Comparison of ENCODE assay signal across 18 cellular contexts in the genomic region with DNA sequence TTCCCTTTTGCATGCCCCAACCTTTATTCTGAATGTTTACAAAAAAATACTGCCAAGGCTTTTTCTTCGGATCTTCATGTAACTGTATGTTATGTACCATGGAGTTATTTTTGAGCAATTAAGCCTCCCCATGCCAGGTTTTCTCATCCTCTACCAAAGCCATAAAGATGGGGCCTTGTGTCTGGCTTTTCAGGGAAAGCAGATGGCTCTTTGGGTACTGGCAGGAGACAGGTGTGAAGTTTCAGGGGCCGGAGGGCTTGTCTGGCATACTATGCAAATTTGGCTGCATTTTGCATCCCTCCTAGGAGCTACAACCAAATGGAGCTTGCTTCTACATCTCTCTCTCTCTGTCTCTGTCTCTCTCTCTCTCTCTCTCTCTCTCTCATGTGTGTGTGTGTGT. TPM values are rescaled to one million over a fixed set of nuclear protein-coding genes. Genes with fewer than 3 reads are reported as not detected.
DNase-seq lines count a peak whose midpoint lies in the region; ATAC-seq and TF ChIP-seq lines count a peak whose summit lies in the region.
"Had no signal": no experiment of that assay in that cellular context is flagged by ENCODE, and none has a peak within 500 bp of the region (broad histone marks: within the 10 kb centered on the region; RNA-seq: fewer than 3 reads in every experiment).

No MANE protein-coding gene starts in this region.

- intact Hi-C loops in colonic mucosa (cut with DNase I), result no loop called here

- no peak overlapping the region for H3K27ac Mint-ChIP-seq in GM23338
- no peak overlapping the region for H3K27ac Mint-ChIP-seq in neural progenitor cell
- H3K27ac Mint-ChIP-seq: B cell; CD8-positive, alpha-beta memory T cell had no signal

- no peaks in the 10 kb centered on the region for H3K27me3 ChIP-seq in GM23338 (ENCODE audit: insufficient read depth)
- no peaks in the 10 kb centered on the region for H3K27me3 ChIP-seq in neural progenitor cell
- H3K27me3 ChIP-seq in smooth muscle cell (ENCODE audit: low read depth), result no peaks in the 10 kb centered on the region
- H3K27me3 ChIP-seq in colonic mucosa, result no peaks in the 10 kb centered on the region

- no peaks in the 10 kb centered on the region for H4K20me1 ChIP-seq in GM23338 (replicated peaks; ENCODE audit: insufficient read depth)
- no peaks in the 10 kb centered on the region for H4K20me1 ChIP-seq in neural progenitor cell (ENCODE audit: low read depth)
- H4K20me1 ChIP-seq in smooth muscle cell (ENCODE audit: low read depth), result no peaks in the 10 kb centered on the region

- H3K4me1 Mint-ChIP-seq in GM23338 (peaks cover 36% of the 10 kb centered on the region), neural progenitor cell (peaks cover 44% of the 10 kb centered on the region)
- H3K4me1 Mint-ChIP-seq: B cell; CD8-positive, alpha-beta memory T cell had no signal

- no peak; the same call in 2 of the 3 replicates for ATAC-seq in GM23338
- ATAC-seq: HepG2 had no signal

- H3K4me3 ChIP-seq in GM23338 (no peak overlapping the region), neural progenitor cell (no peak overlapping the region), smooth muscle cell (no peak overlapping the region), colonic mucosa (no peak overlapping the region)
- H3K4me3 ChIP-seq: SJSA1 had no signal

- H3K79me2 ChIP-seq in GM23338 (replicated peaks; ENCODE audit: insufficient read depth) (no peaks in the 10 kb centered on the region), neural progenitor cell (ENCODE audit: low read depth) (no peaks in the 10 kb centered on the region), smooth muscle cell (ENCODE audit: low read depth) (no peaks in the 10 kb centered on the region)

- H3K4me3 Mint-ChIP-seq in GM23338, result no peak overlapping the region
- no peak overlapping the region for H3K4me3 Mint-ChIP-seq in neural progenitor cell
- H3K4me3 Mint-ChIP-seq: B cell; CD8-positive, alpha-beta memory T cell had no signal

- peaks cover 14% of the 10 kb centered on the region; the same call in 1 of the 2 replicates for H3K4me1 ChIP-seq in GM23338 (ENCODE audit: insufficient read depth)
- peaks cover 46% of the 10 kb centered on the region for H3K4me1 ChIP-seq in neural progenitor cell
- H3K4me1 ChIP-seq in smooth muscle cell (ENCODE audit: low read depth), result peaks cover 27% of the 10 kb centered on the region
- no peaks in the 10 kb centered on the region for H3K4me1 ChIP-seq in colonic mucosa
- H3K4me1 ChIP-seq: SJSA1 had no signal

- H3K9me2 ChIP-seq in GM23338 (ENCODE audit: insufficient read depth), result peaks cover 5% of the 10 kb centered on the region; the same call in 1 of the 2 replicates

- H3K27ac ChIP-seq in GM23338 (ENCODE audit: low read depth) (no peak overlapping the region), neural progenitor cell (no peak overlapping the region), smooth muscle cell (ENCODE audit: low read depth) (no peak overlapping the region), colonic mucosa (no peak overlapping the region)
- H3K27ac ChIP-seq: KMS-11, RWPE1, SJSA1 had no signal

- WGBS in smooth muscle cell (ENCODE audit: low lambda C conversion rate), result 91% methylated on average over 2 of the region's 2 CpGs

- no peak for TF ChIP-seq CTCF in GM23338 (conservative IDR thresholded peaks at IDR 0.05; ENCODE audit: low read depth in 2 of 2)
- no peak for TF ChIP-seq CTCF in neural progenitor cell (IDR thresholded peaks at IDR 0.05)
- TF ChIP-seq CTCF in smooth muscle cell (IDR thresholded peaks at IDR 0.05; ENCODE audit: borderline replicate concordance, insufficient read depth, poor library complexity, severe bottlenecking), result no peak
- TF ChIP-seq CTCF in colonic mucosa (IDR thresholded peaks at IDR 0.05), result no peak

- H3K9me3 ChIP-seq in neural progenitor cell (ENCODE audit: low read depth) (no peaks in the 10 kb centered on the region), smooth muscle cell (replicated peaks; ENCODE audit: low read depth) (no peaks in the 10 kb centered on the region), colonic mucosa (no peaks in the 10 kb centered on the region)
- H3K9me3 ChIP-seq: SJSA1 had no signal

- H3K27me3 Mint-ChIP-seq in GM23338 (ENCODE audit: insufficient read depth, low read depth, poor library complexity) (peaks cover 8% of the 10 kb centered on the region), neural progenitor cell (ENCODE audit: insufficient read depth, low read depth) (no peaks in the 10 kb centered on the region)

- no peak overlapping the region for H3K9ac ChIP-seq in neural progenitor cell
- no peak overlapping the region for H3K9ac ChIP-seq in smooth muscle cell (ENCODE audit: low read depth)
- H3K9ac ChIP-seq in colonic mucosa (ENCODE audit: low read depth in 2 of 2, low read length in 2 of 2), result no peak overlapping the region
- H3K9ac ChIP-seq: KMS-11 had no signal

- H2AFZ ChIP-seq in GM23338 (no peak overlapping the region; the same call in 1 of the 2 replicates), neural progenitor cell (replicated peaks) (no peak overlapping the region), smooth muscle cell (ENCODE audit: low read depth) (no peak overlapping the region)

- H3K36me3 Mint-ChIP-seq in GM23338 (ENCODE audit: low read depth) (no peaks in the 10 kb centered on the region), neural progenitor cell (no peaks in the 10 kb centered on the region)
- H3K36me3 Mint-ChIP-seq: CD8-positive, alpha-beta memory T cell had no signal

- H3F3A ChIP-seq in GM23338 (replicated peaks; ENCODE audit: low read depth) (no peaks in the 10 kb centered on the region), neural progenitor cell (ENCODE audit: low read depth) (peaks cover 29% of the 10 kb centered on the region), smooth muscle cell (ENCODE audit: low read depth) (peaks cover 10% of the 10 kb centered on the region)

- no peaks in the 10 kb centered on the region for H3K36me3 ChIP-seq in GM23338 (ENCODE audit: insufficient read depth)
- no peaks in the 10 kb centered on the region for H3K36me3 ChIP-seq in neural progenitor cell
- no peaks in the 10 kb centered on the region for H3K36me3 ChIP-seq in smooth muscle cell (ENCODE audit: low read depth)
- H3K36me3 ChIP-seq in colonic mucosa, result no peaks in the 10 kb centered on the region
- H3K36me3 ChIP-seq: SJSA1 had no signal

- H3K4me2 ChIP-seq in GM23338 (peak overlapping the region; percentile 20), neural progenitor cell (peak overlapping the region; percentile 61), smooth muscle cell (no peak overlapping the region)
- H3K4me2 ChIP-seq: KMS-11 had no signal

- no peaks in the 10 kb centered on the region for H3K9me3 Mint-ChIP-seq in GM23338
- H3K9me3 Mint-ChIP-seq in neural progenitor cell, result no peaks in the 10 kb centered on the region
- H3K9me3 Mint-ChIP-seq: CD8-positive, alpha-beta memory T cell had no signal

- no peak for DNase-seq in GM23338 (ENCODE audit: low spot score)
- peak; percentile 58 for DNase-seq in NCI-H2171 (lab: John Stamatoyannopoulos, UW)
- DNase-seq in cerebellar cortex (ENCODE audit: low spot score), result peak; percentile 84
- DNase-seq in neural progenitor cell (ENCODE audit: low spot score), result no peak
- DNase-seq in smooth muscle cell (lab: John Stamatoyannopoulos, UW; ENCODE audit: unreplicated experiment), result no peak
- no peak for DNase-seq in NCI-H2196 (lab: John Stamatoyannopoulos, UW; ENCODE audit: unreplicated experiment)
- no peak for DNase-seq in colonic mucosa
- DNase-seq: CD8-positive, alpha-beta memory T cell; H7; NCI-H2029; NCI-H345; OCI-M1; SW 1271 had no signal

TF ChIP-seq in GM23338, 12 proteins besides CTCF, POLR2A, EP300 and RAD21:
- TF ChIP-seq POLR2AphosphoS5 (IDR thresholded peaks at IDR 0.05; ENCODE audit: low read depth) (no peak), EZH2 (IDR thresholded peaks at IDR 0.05; ENCODE audit: low read depth, unreplicated experiment) (no peak), ZNF331 (CRISPR knock-in tag; IDR thresholded peaks at IDR 0.05; ENCODE audit: low read depth) (no peak), EZH2phosphoT487 (IDR thresholded peaks at IDR 0.05; ENCODE audit: unreplicated experiment) (no peak), NANOG (IDR thresholded peaks at IDR 0.05; ENCODE audit: borderline replicate concordance) (no peak)

RNA-seq across cellular contexts. Expression of a gene that starts 28.1 kb away (rescaled TPM):
- total RNA-seq in GM23338 (2014; rRNA removed; shearing (Covaris generic)), result 1.8 and 3.2 TPM in 2 replicates
- 0.40 and 0.45 TPM in 2 replicates for polyA plus RNA-seq in GM23338 (2016; fragmentation: Nextera tagmentation; extraction: Ambion mirVana)
- total RNA-seq in neural progenitor cell (ENCODE audit: low replicate concordance), result 1.7 and 2.3 TPM in 2 replicates
- total RNA-seq in smooth muscle cell, result 8.2 and 12.0 TPM in 2 replicates
- polyA plus RNA-seq in smooth muscle cell, result 8.7 and 15.7 TPM in 2 replicates
- 10 to 100 TPM; 46.1 to 81.6 TPM for total RNA-seq in colonic mucosa

Comparison
In these comparisons a context has a peak if more than half of its experiments do, and no peak if none do; other contexts are left out.
1. DNase-seq: peak in NCI-H2171 (single experiment) and cerebellar cortex (single experiment); none in GM23338 (single experiment), neural progenitor cell (single experiment), smooth muscle cell (single experiment), NCI-H2196 (single experiment) and colonic mucosa (single experiment).